8 cellular contexts compared by ENCODE assay signal in the genomic region with DNA sequence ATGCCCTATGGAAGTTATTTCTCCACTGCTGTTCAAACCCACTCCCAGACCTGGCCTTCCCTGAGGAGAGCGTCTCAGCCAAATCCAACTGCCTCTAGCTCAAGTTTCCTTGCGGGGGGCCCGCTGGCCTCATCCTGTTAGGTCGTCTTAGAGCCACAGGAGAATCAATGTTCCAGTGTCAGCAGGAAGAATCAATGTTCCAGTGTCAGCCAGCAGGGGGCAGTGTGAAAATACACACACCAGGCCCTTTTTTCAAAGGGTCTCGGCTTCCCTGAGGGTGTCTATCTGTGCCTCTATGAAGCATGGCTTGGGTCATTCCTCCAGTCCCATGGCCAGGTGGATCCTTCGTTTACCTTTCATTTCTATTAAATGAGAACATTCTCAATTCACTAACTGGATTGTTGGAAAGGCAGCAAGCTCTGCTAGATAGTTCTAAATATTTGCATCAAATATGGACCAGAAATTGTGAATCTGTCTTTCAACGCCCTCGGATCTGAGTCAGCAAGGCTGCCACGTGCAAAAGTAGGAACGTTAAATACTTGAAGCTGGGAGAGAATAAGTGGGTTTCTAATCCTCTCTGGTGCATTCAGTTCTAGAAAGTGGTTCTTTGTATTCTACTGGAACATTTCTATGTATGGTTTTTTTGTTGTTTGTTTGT. TPM values are rescaled to one million over a fixed set of nuclear protein-coding genes. Genes with fewer than 3 reads are reported as not detected.
A peak's percentile ranks its signal among the peaks of the same experiment; 100 is the strongest.
DNase-seq lines count a peak whose midpoint lies in the region; ATAC-seq, FAIRE-seq and TF ChIP-seq lines count a peak whose summit lies in the region.

No MANE protein-coding gene starts in this region.

- H3K4me1 ChIP-seq in CD8-positive, alpha-beta memory T cell (ENCODE audit: insufficient read depth, low read length), result no peaks in the 10 kb centered on the region
- no peaks in the 10 kb centered on the region for H3K4me1 ChIP-seq in adrenal gland (replicated peaks in 1 of 2)
- H3K4me1 ChIP-seq in kidney (ENCODE audit: control insufficient read depth in 1 of 2, insufficient read depth in 1 of 2, low read depth in 1 of 2, low read length in 2 of 2), result no peaks in the 10 kb centered on the region

- no peak overlapping the region for H3K27ac Mint-ChIP-seq in CD8-positive, alpha-beta memory T cell
- no peak overlapping the region for H3K27ac Mint-ChIP-seq in HFFc6

- H3K36me3 ChIP-seq in CD8-positive, alpha-beta memory T cell (ENCODE audit: insufficient read depth, low read length), result no peaks in the 10 kb centered on the region
- H3K36me3 ChIP-seq in adrenal gland (replicated peaks in 1 of 2) (no peaks in the 10 kb centered on the region), kidney (ENCODE audit: control insufficient read depth in 1 of 2, insufficient read depth in 2 of 2, low read length in 2 of 2) (no peaks in the 10 kb centered on the region)

- no peak for TF ChIP-seq POLR2A in adrenal gland (IDR thresholded peaks at IDR 0.05)

- peaks cover 5 to 29% of the 10 kb centered on the region in 2 donors for H3K27me3 Mint-ChIP-seq in CD8-positive, alpha-beta memory T cell
- H3K27me3 Mint-ChIP-seq in HFFc6 (ENCODE audit: insufficient read depth), result peaks cover 16% of the 10 kb centered on the region

- POLR2A ChIA-PET in CD8-positive, alpha-beta memory T cell (lab: Charles Lee), result no interaction called here

- peak; percentile 33 to 76 (median 52) for DNase-seq in CD8-positive, alpha-beta memory T cell
- DNase-seq in HFFc6 (no peak), T-helper 2 cell (peak; percentile 25 to 61 (median 49)), adrenal gland (peak in 5 of 7 donors; percentile 49 to 78 (median 64)), kidney (no peak), 8988T (no peak)
- peak; percentile 25 to 61 (median 48) for DNase-seq in stimulated activated CD4-positive, alpha-beta T cell treated with anti-CD3 and anti-CD28 coated beads, TNF-alpha, amount 100 ng/mL, for 48 hours (ENCODE audit: low read depth in 3 of 3)

- no peak overlapping the region for H3K27ac ChIP-seq in CD8-positive, alpha-beta memory T cell (ENCODE audit: low read depth, low read length)
- H3K27ac ChIP-seq in adrenal gland (no peak overlapping the region), kidney (ENCODE audit: low read depth in 2 of 2, low read length in 2 of 2) (no peak overlapping the region)

- CTCF ChIA-PET in CD8-positive, alpha-beta memory T cell (lab: Charles Lee), result interaction anchor here (0.9 to 3.1 kb wide), 14 partner anchors 9 to 365 kb away, joined by 3 to 13 read pairs (median 4); a partner anchor contains a TSS

- no peaks in the 10 kb centered on the region for H3K36me3 Mint-ChIP-seq in CD8-positive, alpha-beta memory T cell
- H3K36me3 Mint-ChIP-seq in HFFc6 (ENCODE audit: low read depth), result no peaks in the 10 kb centered on the region

- WGBS in adrenal gland, 4 donors, result 14 to 32% (median 23%) methylated on average over 10 of the region's 10 CpGs

- no peak overlapping the region for H3K4me3 Mint-ChIP-seq in CD8-positive, alpha-beta memory T cell
- no peak overlapping the region for H3K4me3 Mint-ChIP-seq in HFFc6

- H3K4me1 Mint-ChIP-seq in CD8-positive, alpha-beta memory T cell, result peaks cover 2 to 5% (median 3%) of the 10 kb centered on the region in 3 donors
- H3K4me1 Mint-ChIP-seq in HFFc6 (ENCODE audit: low read depth), result no peaks in the 10 kb centered on the region

- intact Hi-C loops in adrenal gland (cut with DNase I), result no loop called here
- intact Hi-C loops in kidney (cut with DNase I), result no loop called here

- TF ChIP-seq CTCF in HFFc6 (IDR thresholded peaks at IDR 0.05) (peak; percentile 96), adrenal gland (IDR thresholded peaks at IDR 0.05) (peak; percentile 46 to 78 (median 59)), kidney (IDR thresholded peaks at IDR 0.05; ENCODE audit: borderline replicate concordance, extremely low read depth, insufficient read depth) (peak; percentile 66)

- no peaks in the 10 kb centered on the region for H3K9me3 ChIP-seq in CD8-positive, alpha-beta memory T cell (ENCODE audit: low read length)
- H3K9me3 ChIP-seq in adrenal gland (replicated peaks in 1 of 3), result no peaks in the 10 kb centered on the region
- no peaks in the 10 kb centered on the region for H3K9me3 ChIP-seq in kidney (ENCODE audit: control insufficient read depth in 1 of 2, low read length in 2 of 2)

- no peaks in the 10 kb centered on the region for H3K9me3 Mint-ChIP-seq in CD8-positive, alpha-beta memory T cell
- H3K9me3 Mint-ChIP-seq in HFFc6, result no peaks in the 10 kb centered on the region

- H3K4me3 ChIP-seq in CD8-positive, alpha-beta memory T cell (ENCODE audit: low read length), result no peak overlapping the region
- H3K4me3 ChIP-seq in adrenal gland (no peak overlapping the region), kidney (ENCODE audit: low read length in 2 of 2) (no peak overlapping the region)

- H3K9ac ChIP-seq in kidney (ENCODE audit: low read length in 2 of 2), result no peak overlapping the region

- FAIRE-seq in kidney (lab: Jason Lieb, UNC), result no peak

- no peak for ATAC-seq in HG02763 (IDR thresholded peaks at IDR 0.05; ENCODE audit: unreplicated experiment)

- no peaks in the 10 kb centered on the region for H3K27me3 ChIP-seq in CD8-positive, alpha-beta memory T cell (ENCODE audit: insufficient read depth, low read length, poor library complexity, severe bottlenecking)
- no peaks in the 10 kb centered on the region for H3K27me3 ChIP-seq in adrenal gland

RNA-seq across cellular contexts. Expression of a gene that starts 19.2 kb away (rescaled TPM):
- not detected for total RNA-seq in CD8-positive, alpha-beta memory T cell
- polyA plus RNA-seq in CD8-positive, alpha-beta memory T cell, result 0.05 TPM
- total RNA-seq in HFFc6 (2021; fragmentation: NEBNext Ultra II Directional; extraction: Animal tissue kit (Norgen Biotek cat#: 25700)), result under 1 TPM; 0.31 to 0.62 (median 0.49) TPM
- not detected for total RNA-seq in adrenal gland
- polyA plus RNA-seq in adrenal gland, result not detected
- total RNA-seq in kidney, result not detected
- polyA plus RNA-seq in kidney (ENCODE audit: insufficient read depth, low read depth, low replicate concordance), result not detected

RNA-seq across cellular contexts. Expression of a gene that starts 54.6 kb away (rescaled TPM):
- total RNA-seq in CD8-positive, alpha-beta memory T cell, result 10 to 100 TPM; 45.2 to 45.4 TPM
- 150 TPM for polyA plus RNA-seq in CD8-positive, alpha-beta memory T cell
- total RNA-seq in HFFc6 (2021; fragmentation: NEBNext Ultra II Directional; extraction: Animal tissue kit (Norgen Biotek cat#: 25700)), result 100 to 1,000 TPM; 378 to 900 (median 434) TPM
- total RNA-seq in adrenal gland (100 to 1,000 TPM in 2 of 8 donors, 10 to 100 TPM in 6; 41.4 to 123 (median 64.8) TPM), kidney (64.2 TPM)
- polyA plus RNA-seq in adrenal gland (10 to 100 TPM; 22.1 to 69.2 (median 33.5) TPM), kidney (ENCODE audit: insufficient read depth, low read depth, low replicate concordance) (61.3 TPM)

Comparison
In these comparisons a context has a peak if more than half of its experiments do, and no peak if none do; other contexts are left out.
1. DNase-seq: peak in CD8-positive, alpha-beta memory T cell (5 of 5), T-helper 2 cell (5 of 5), adrenal gland (5 of 7) and stimulated activated CD4-positive, alpha-beta T cell treated with anti-CD3 and anti-CD28 coated beads, TNF-alpha, amount 100 ng/mL, for 48 hours (3 of 3); none in HFFc6 (single experiment), kidney (single experiment) and 8988T (single experiment).
2. Peak in every context shown above with its lines, with median percentiles within 50 percentile points of each other: CTCF ChIP-seq.